8 cellular contexts compared by ENCODE assay signal in genomic region chr6:26055670-26056582, GRCh38. TPM values are rescaled to one million over a fixed set of nuclear protein-coding genes. Genes with fewer than 3 reads are reported as not detected.
DNase-seq lines count a peak whose midpoint lies in the region; ATAC-seq and TF ChIP-seq lines count a peak whose summit lies in the region.

No MANE protein-coding gene starts in this region.

- no peaks in the 10 kb centered on the region; the same call in 1 of the 2 replicates for H3K79me2 ChIP-seq in GM23338 (replicated peaks; ENCODE audit: insufficient read depth)

- H3K9me3 ChIP-seq in KOPT-K1 (ENCODE audit: insufficient read depth, low read length, poor library complexity, severe bottlenecking): no peaks in the 10 kb centered on the region

- H3K4me3 Mint-ChIP-seq in GM23338: peak overlapping the region; percentile 90
- peak overlapping the region; percentile 96 for H3K4me3 Mint-ChIP-seq in natural killer cell

- intact Hi-C loops in natural killer cell (cut with micrococcal nuclease): loop anchor here (1.0 to 2.0 kb wide), 7 partner anchors 11 to 103 kb away; a partner anchor contains a TSS

- H2AFZ ChIP-seq in GM23338: no peak overlapping the region

- H3K36me3 ChIP-seq in GM23338 (ENCODE audit: insufficient read depth) (no peaks in the 10 kb centered on the region), KOPT-K1 (ENCODE audit: insufficient read depth, low read length) (no peaks in the 10 kb centered on the region)

- no peaks in the 10 kb centered on the region for H3K27me3 ChIP-seq in GM23338 (ENCODE audit: insufficient read depth)

- no peaks in the 10 kb centered on the region for H3F3A ChIP-seq in GM23338 (replicated peaks; ENCODE audit: low read depth)

- peak overlapping the region; percentile 71 for H3K4me3 ChIP-seq in GM23338

- H3K27ac ChIP-seq in GM23338 (ENCODE audit: low read depth): peak overlapping the region; percentile 95
- peak overlapping the region; percentile 99 for H3K27ac ChIP-seq in KOPT-K1 (ENCODE audit: low read depth, low read length, poor library complexity, severe bottlenecking)

- H3K27me3 Mint-ChIP-seq in GM23338 (ENCODE audit: insufficient read depth, low read depth, poor library complexity) (peaks cover 19% of the 10 kb centered on the region), natural killer cell (ENCODE audit: low read depth in 2 of 2) (no peaks in the 10 kb centered on the region)

- H3K36me3 Mint-ChIP-seq in GM23338 (ENCODE audit: low read depth) (no peaks in the 10 kb centered on the region), natural killer cell (no peaks in the 10 kb centered on the region)

- peak overlapping the region; percentile 88 for H3K4me2 ChIP-seq in GM23338

- H3K4me1 Mint-ChIP-seq in GM23338: peaks cover 21% of the 10 kb centered on the region
- peaks cover 29 to 35% of the 10 kb centered on the region in 2 donors for H3K4me1 Mint-ChIP-seq in natural killer cell

- H3K9me3 Mint-ChIP-seq in GM23338 (no peaks in the 10 kb centered on the region; the same call in 2 of the 3 replicates), natural killer cell (no peaks in the 10 kb centered on the region)

- H3K27ac Mint-ChIP-seq in GM23338 (peak overlapping the region; percentile 99), natural killer cell (peak overlapping the region; percentile 98 to 99)

- DNase-seq in Daoy (ENCODE audit: low read depth) (peak; percentile 92), GM23338 (ENCODE audit: low spot score) (peak; percentile 86), RKO (ENCODE audit: low spot score) (peak; percentile 95), fibroblast of peridontal ligament (ENCODE audit: extremely low read depth) (peak; percentile 89), natural killer cell (peak; percentile 87)
- DNase-seq in activated T-helper 9 cell treated with anti-CD3 and anti-CD28 coated beads, Interleukin-2, amount 50 U/mL, for 16 hours (ENCODE audit: low read depth): peak; percentile 71
- DNase-seq in stimulated activated naive CD8-positive, alpha-beta T cell treated with anti-CD3 and anti-CD28 coated beads, Interleukin-15, Interleukin-2, amounts not matched to agents 100 U/mL and 50 U/mL, for 24 hours: peak; percentile 89

- peaks cover 17% of the 10 kb centered on the region for H3K4me1 ChIP-seq in GM23338 (ENCODE audit: insufficient read depth)

- no peaks in the 10 kb centered on the region for H4K20me1 ChIP-seq in GM23338 (replicated peaks; ENCODE audit: insufficient read depth)

- no peak for TF ChIP-seq CTCF in GM23338 (conservative IDR thresholded peaks at IDR 0.05; ENCODE audit: low read depth in 2 of 2)
- no peak for TF ChIP-seq CTCF in natural killer cell (IDR thresholded peaks at IDR 0.05)

- H3K9me2 ChIP-seq in GM23338 (ENCODE audit: insufficient read depth): no peaks in the 10 kb centered on the region

- ATAC-seq in GM23338 (peak; percentile 87), natural killer cell (peak; percentile 73 to 89 (median 77))
- ATAC-seq in stimulated activated naive CD8-positive, alpha-beta T cell treated with anti-CD3 and anti-CD28 coated beads, Interleukin-15, Interleukin-2, amounts not matched to agents 100 U/mL and 50 U/mL, for 24 hours: peak; percentile 81

TF ChIP-seq in GM23338, 12 proteins besides CTCF, POLR2A, EP300 and RAD21:
- TF ChIP-seq POLR2AphosphoS5 (IDR thresholded peaks at IDR 0.05; ENCODE audit: low read depth) (peak; percentile 94), EZH2phosphoT487 (IDR thresholded peaks at IDR 0.05; ENCODE audit: unreplicated experiment) (no peak)
- TF ChIP-seq, protein P1, sequence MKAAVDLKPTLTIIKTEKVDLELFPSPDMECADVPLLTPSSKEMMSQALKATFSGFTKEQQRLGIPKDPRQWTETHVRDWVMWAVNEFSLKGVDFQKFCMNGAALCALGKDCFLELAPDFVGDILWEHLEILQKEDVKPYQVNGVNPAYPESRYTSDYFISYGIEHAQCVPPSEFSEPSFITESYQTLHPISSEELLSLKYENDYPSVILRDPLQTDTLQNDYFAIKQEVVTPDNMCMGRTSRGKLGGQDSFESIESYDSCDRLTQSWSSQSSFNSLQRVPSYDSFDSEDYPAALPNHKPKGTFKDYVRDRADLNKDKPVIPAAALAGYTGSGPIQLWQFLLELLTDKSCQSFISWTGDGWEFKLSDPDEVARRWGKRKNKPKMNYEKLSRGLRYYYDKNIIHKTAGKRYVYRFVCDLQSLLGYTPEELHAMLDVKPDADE (IDR thresholded peaks at IDR 0.05): peak; percentile 69

RNA-seq across cellular contexts. Expression of gene HFE, which starts 31.3 kb away (rescaled TPM):
- total RNA-seq in Daoy (2014; rRNA removed; shearing (Covaris generic)): 1.5 and 2.0 TPM in 2 replicates
- total RNA-seq in GM23338 (2014; rRNA removed; shearing (Covaris generic)): 0.63 and 0.78 TPM in 2 replicates
- polyA plus RNA-seq in GM23338 (2016; fragmentation: Nextera tagmentation; extraction: Ambion mirVana): 0.38 and 0.53 TPM in 2 replicates
- total RNA-seq in natural killer cell: 1 to 10 TPM; 1.5 to 2.3 (median 1.8) TPM

Comparison
In these comparisons a context has a peak if more than half of its experiments do, and no peak if none do; other contexts are left out.
1. Peak in every context shown above with its lines: DNase-seq, ATAC-seq, H3K4me3 ChIP-seq and H3K27ac ChIP-seq.